In genomic region chr20:20765696-20766095, GRCh38 we compare ENCODE assay signal across 13 cellular contexts. TPM values are rescaled to one million over a fixed set of nuclear protein-coding genes. Genes with fewer than 3 reads are reported as not detected.
DNase-seq lines count a peak whose midpoint lies in the region; ATAC-seq and TF ChIP-seq lines count a peak whose summit lies in the region.
"Had no signal": no experiment of that assay in that cellular context is flagged by ENCODE, and none has a peak within 500 bp of the region (broad histone marks: within the 10 kb centered on the region; RNA-seq: fewer than 3 reads in every experiment).

No MANE protein-coding gene starts in this region.

- peak; percentile 64 for ATAC-seq in left colon
- ATAC-seq in mucosa of descending colon: peak; percentile 55
- ATAC-seq in upper lobe of right lung: no peak
- ATAC-seq in HG03571 (IDR thresholded peaks at IDR 0.05; ENCODE audit: unreplicated experiment): no peak
- ATAC-seq: A549, HCT116, K562 had no signal

- H3K4me3 ChIP-seq in mucosa of descending colon: no peak overlapping the region
- H3K4me3 ChIP-seq in upper lobe of right lung: no peak overlapping the region
- no peak overlapping the region for H3K4me3 ChIP-seq in tibial nerve
- H3K4me3 ChIP-seq in ovary: no peak overlapping the region
- no peak overlapping the region for H3K4me3 ChIP-seq in esophagus muscularis mucosa
- H3K4me3 ChIP-seq: A549, K562 had no signal

- H3K4me1 ChIP-seq in mucosa of descending colon (ENCODE audit: low read depth) (no peaks in the 10 kb centered on the region), upper lobe of right lung (peaks cover 13% of the 10 kb centered on the region), tibial nerve (no peaks in the 10 kb centered on the region), ovary (ENCODE audit: insufficient read depth) (no peaks in the 10 kb centered on the region), esophagus muscularis mucosa (peaks cover 0 to 7% (median 0%) of the 10 kb centered on the region in 4 donors)
- H3K4me1 ChIP-seq: A549, Caco-2 had no signal

- TF ChIP-seq POLR2A in tibial nerve (IDR thresholded peaks at IDR 0.05) (no peak), ovary (IDR thresholded peaks at IDR 0.05) (no peak), esophagus muscularis mucosa (IDR thresholded peaks at IDR 0.05; ENCODE audit: low read depth) (no peak)

- no peak for TF ChIP-seq EP300 in tibial nerve (IDR thresholded peaks at IDR 0.05)
- no peak for TF ChIP-seq EP300 in ovary (IDR thresholded peaks at IDR 0.05)
- no peak for TF ChIP-seq EP300 in esophagus muscularis mucosa (IDR thresholded peaks at IDR 0.05)

- peak overlapping the region; percentile 43 for H3K27ac ChIP-seq in upper lobe of right lung
- H3K27ac ChIP-seq in tibial nerve: no peak overlapping the region
- no peak overlapping the region for H3K27ac ChIP-seq in ovary
- H3K27ac ChIP-seq in esophagus muscularis mucosa (replicated peaks in 1 of 4): no peak overlapping the region
- H3K27ac ChIP-seq: A549 had no signal

- H3K27me3 ChIP-seq in upper lobe of right lung (no peaks in the 10 kb centered on the region), tibial nerve (no peaks in the 10 kb centered on the region), ovary (no peaks in the 10 kb centered on the region), esophagus muscularis mucosa (peaks cover 0 to 21% (median 0%) of the 10 kb centered on the region in 4 donors)

- 46 to 61% methylated on average over 3 of the region's 3 CpGs for WGBS in tibial nerve, 2 donors
- 64 to 67% (median 67%) methylated on average over 3 of the region's 3 CpGs for WGBS in ovary, 3 donors
- WGBS in esophagus muscularis mucosa: 58% methylated on average over 3 of the region's 3 CpGs

- H3K9me3 ChIP-seq in mucosa of descending colon (no peaks in the 10 kb centered on the region), upper lobe of right lung (no peaks in the 10 kb centered on the region), tibial nerve (no peaks in the 10 kb centered on the region), ovary (no peaks in the 10 kb centered on the region), esophagus muscularis mucosa (no peaks in the 10 kb centered on the region)
- H3K9me3 ChIP-seq: A549 had no signal

- TF ChIP-seq CTCF in mucosa of descending colon (IDR thresholded peaks at IDR 0.05) (no peak), upper lobe of right lung (IDR thresholded peaks at IDR 0.05) (no peak), tibial nerve (IDR thresholded peaks at IDR 0.05) (no peak), ovary (IDR thresholded peaks at IDR 0.05) (no peak), esophagus muscularis mucosa (IDR thresholded peaks at IDR 0.05) (no peak)

- intact Hi-C loops in left colon (cut with DNase I, micrococcal nuclease): no loop called here
- intact Hi-C loops in mucosa of descending colon (cut with DNase I, micrococcal nuclease): no loop called here
- intact Hi-C loops in upper lobe of right lung (cut with DNase I): no loop called here
- intact Hi-C loops in ovary (cut with DNase I): no loop called here
- intact Hi-C loops in esophagus muscularis mucosa (cut with DNase I): no loop called here

- H3K36me3 ChIP-seq in mucosa of descending colon (ENCODE audit: low read depth) (no peaks in the 10 kb centered on the region), upper lobe of right lung (no peaks in the 10 kb centered on the region), tibial nerve (no peaks in the 10 kb centered on the region), ovary (no peaks in the 10 kb centered on the region), esophagus muscularis mucosa (no peaks in the 10 kb centered on the region)

- DNase-seq in NCI-H69 (lab: John Stamatoyannopoulos, UW) (peak; percentile 10), left colon (no peak), mucosa of descending colon (no peak), upper lobe of right lung (no peak), tibial nerve (ENCODE audit: low spot score in 2 of 2) (no peak), ovary (no peak), esophagus muscularis mucosa (ENCODE audit: extremely low spot score) (no peak)
- DNase-seq: Caco-2; CD8-positive, alpha-beta memory T cell had no signal

RNA-seq across cellular contexts. Expression of gene RALGAPA2, which starts 53.3 kb away (rescaled TPM):
- 10 to 100 TPM; 55.5 to 80.0 TPM for total RNA-seq in left colon
- total RNA-seq in mucosa of descending colon: 10 to 100 TPM; 46.3 to 85.9 (median 66.9) TPM
- 88.9 TPM for total RNA-seq in upper lobe of right lung
- 10 to 100 TPM; 20.5 to 42.9 (median 29.6) TPM for total RNA-seq in tibial nerve
- 10 to 100 TPM; 11.9 to 27.5 (median 19.9) TPM for total RNA-seq in ovary
- 10 to 100 TPM in 1 of 2 donors, 1 to 10 TPM in 1; 8.4 to 31.7 TPM for polyA plus RNA-seq in ovary
- 10 to 100 TPM; 20.1 to 27.7 (median 23.0) TPM for total RNA-seq in esophagus muscularis mucosa

Comparison
In these comparisons a context has a peak if more than half of its experiments do, and no peak if none do; other contexts are left out.
1. ATAC-seq: peak in left colon (single experiment) and mucosa of descending colon (single experiment); none in upper lobe of right lung (single experiment) and HG03571 (single experiment).